ENCODE assay signal across 21 cellular contexts in the genomic region with DNA sequence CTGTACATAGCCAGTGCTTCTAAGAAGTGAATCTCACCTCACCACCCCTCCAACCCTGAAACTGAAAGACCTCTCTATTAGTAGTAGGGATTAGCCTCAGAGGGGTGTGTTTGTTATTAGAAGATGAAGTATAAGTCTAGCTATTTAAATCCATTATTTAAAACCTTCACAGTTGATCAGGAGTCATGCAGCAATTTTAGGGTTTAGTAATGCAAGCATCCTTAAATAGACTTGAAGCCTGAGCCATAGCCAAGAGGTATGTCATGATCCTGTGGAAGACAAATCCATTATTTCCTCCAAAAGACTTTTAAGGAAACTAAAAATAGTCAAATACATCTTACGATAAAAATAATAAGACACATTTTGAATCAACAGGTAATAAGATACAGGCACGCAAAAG.
DNase-seq lines count a peak whose midpoint lies in the region; ATAC-seq and TF ChIP-seq lines count a peak whose summit lies in the region.
"Had no signal": no experiment of that assay in that cellular context is flagged by ENCODE, and none has a peak within 500 bp of the region (broad histone marks: within the 10 kb centered on the region; RNA-seq: fewer than 3 reads in every experiment).

No MANE protein-coding gene starts in this region.

- peak overlapping the region; percentile 86 for H3K27ac Mint-ChIP-seq in chondrocyte (ENCODE audit: unreplicated experiment)
- H3K27ac Mint-ChIP-seq in activated T-helper 2 cell treated with anti-CD3 and anti-CD28 coated beads, Interferon-gamma antibody, Interleukin-2, Interleukin-4, amounts not matched to agents 10 μg/mL and 5 μg/mL and 100 μg/mL, durations not matched to agents 14 hours and 24 hours and 36 hours: no peak overlapping the region
- H3K27ac Mint-ChIP-seq: CD8-positive, alpha-beta memory T cell; GM23338 had no signal

- WGBS in smooth muscle cell (ENCODE audit: low lambda C conversion rate): 94% methylated on average over 2 of the region's 2 CpGs

- H3K4me1 Mint-ChIP-seq in chondrocyte (ENCODE audit: low read depth): peaks cover 85% of the 10 kb centered on the region
- no peaks in the 10 kb centered on the region for H3K4me1 Mint-ChIP-seq in activated T-helper 2 cell treated with anti-CD3 and anti-CD28 coated beads, Interferon-gamma antibody, Interleukin-2, Interleukin-4, amounts not matched to agents 10 μg/mL and 5 μg/mL and 100 μg/mL, durations not matched to agents 14 hours and 24 hours and 36 hours (ENCODE audit: low read depth)
- H3K4me1 Mint-ChIP-seq: CD8-positive, alpha-beta memory T cell had no signal

- H3K4me3 Mint-ChIP-seq in chondrocyte (ENCODE audit: unreplicated experiment): no peak overlapping the region
- H3K4me3 Mint-ChIP-seq in activated T-helper 2 cell treated with anti-CD3 and anti-CD28 coated beads, Interferon-gamma antibody, Interleukin-2, Interleukin-4, amounts not matched to agents 10 μg/mL and 5 μg/mL and 100 μg/mL, durations not matched to agents 14 hours and 24 hours and 36 hours (ENCODE audit: low read depth): no peak overlapping the region
- H3K4me3 Mint-ChIP-seq: CD8-positive, alpha-beta memory T cell; GM23338 had no signal

- H3K4me2 ChIP-seq in smooth muscle cell: peak overlapping the region; percentile 33
- H3K4me2 ChIP-seq: A549; BLaER1 treated with 17β-estradiol and CSF1 and Interleukin-3, amounts not matched to agents 10 nM and 100 nM; GM23338 had no signal

- H3K9me3 ChIP-seq in lower lobe of right lung (no peaks in the 10 kb centered on the region), smooth muscle cell (replicated peaks; ENCODE audit: low read depth) (no peaks in the 10 kb centered on the region)
- H3K9me3 ChIP-seq: A549, Peyer's patch had no signal

- H3K4me1 ChIP-seq in lower lobe of right lung (peaks cover 7% of the 10 kb centered on the region), smooth muscle cell (ENCODE audit: low read depth) (peaks cover 7% of the 10 kb centered on the region)
- H3K4me1 ChIP-seq: A549, Peyer's patch had no signal

- H2AFZ ChIP-seq in smooth muscle cell (ENCODE audit: low read depth): peak overlapping the region; percentile 73
- H2AFZ ChIP-seq: GM23338 had no signal

- TF ChIP-seq POLR2A in GM18505 (IDR thresholded peaks at IDR 0.05; ENCODE audit: borderline replicate concordance, extremely low read depth, insufficient read depth, insufficient read length): no peak

- H3K36me3 ChIP-seq in lower lobe of right lung (no peaks in the 10 kb centered on the region), smooth muscle cell (ENCODE audit: low read depth) (no peaks in the 10 kb centered on the region)
- H3K36me3 ChIP-seq: BLaER1 treated with 17β-estradiol and CSF1 and Interleukin-3, amounts not matched to agents 10 nM and 100 nM; Peyer's patch had no signal

- peaks cover 9% of the 10 kb centered on the region for H3K9me3 Mint-ChIP-seq in chondrocyte (ENCODE audit: low read depth)
- H3K9me3 Mint-ChIP-seq in activated T-helper 2 cell treated with anti-CD3 and anti-CD28 coated beads, Interferon-gamma antibody, Interleukin-2, Interleukin-4, amounts not matched to agents 10 μg/mL and 5 μg/mL and 100 μg/mL, durations not matched to agents 14 hours and 24 hours and 36 hours: no peaks in the 10 kb centered on the region
- H3K9me3 Mint-ChIP-seq: GM23338 had no signal

- H3K27me3 ChIP-seq in lower lobe of right lung (ENCODE audit: low read depth): no peaks in the 10 kb centered on the region
- H3K27me3 ChIP-seq in smooth muscle cell (ENCODE audit: low read depth): no peaks in the 10 kb centered on the region
- H3K27me3 ChIP-seq: Peyer's patch had no signal

- H4K20me1 ChIP-seq in smooth muscle cell (ENCODE audit: low read depth): no peaks in the 10 kb centered on the region
- H4K20me1 ChIP-seq: BLaER1 treated with 17β-estradiol and CSF1 and Interleukin-3, amounts not matched to agents 10 nM and 100 nM had no signal

- no peak overlapping the region for H3K9ac ChIP-seq in smooth muscle cell (ENCODE audit: low read depth)
- H3K9ac ChIP-seq: BLaER1 treated with 17β-estradiol and CSF1 and Interleukin-3, amounts not matched to agents 10 nM and 100 nM had no signal

- H3K36me3 Mint-ChIP-seq in chondrocyte (ENCODE audit: low read depth): no peaks in the 10 kb centered on the region
- no peaks in the 10 kb centered on the region for H3K36me3 Mint-ChIP-seq in activated T-helper 2 cell treated with anti-CD3 and anti-CD28 coated beads, Interferon-gamma antibody, Interleukin-2, Interleukin-4, amounts not matched to agents 10 μg/mL and 5 μg/mL and 100 μg/mL, durations not matched to agents 14 hours and 24 hours and 36 hours (ENCODE audit: low read depth)
- H3K36me3 Mint-ChIP-seq: CD8-positive, alpha-beta memory T cell had no signal

- H3K27ac ChIP-seq in lower lobe of right lung (peak overlapping the region; percentile 67), smooth muscle cell (ENCODE audit: low read depth) (peak overlapping the region; percentile 48)
- H3K27ac ChIP-seq: A549; BLaER1 treated with 17β-estradiol and CSF1 and Interleukin-3, amounts not matched to agents 10 nM and 100 nM; Peyer's patch had no signal

- H3K79me2 ChIP-seq in smooth muscle cell (ENCODE audit: low read depth): no peaks in the 10 kb centered on the region

- no peak overlapping the region for H3K4me3 ChIP-seq in GM12865 (ENCODE audit: low read depth, low read length)
- H3K4me3 ChIP-seq in lower lobe of right lung: no peak overlapping the region
- no peak overlapping the region for H3K4me3 ChIP-seq in smooth muscle cell
- H3K4me3 ChIP-seq: A549; BLaER1 treated with 17β-estradiol and CSF1 and Interleukin-3, amounts not matched to agents 10 nM and 100 nM; GM23338; Peyer's patch had no signal

- no peak for ATAC-seq in lower lobe of right lung
- ATAC-seq in GM18505 (IDR thresholded peaks at IDR 0.05; ENCODE audit: unreplicated experiment): no peak
- no peak for ATAC-seq in GM19351 (IDR thresholded peaks at IDR 0.05; ENCODE audit: unreplicated experiment)
- ATAC-seq: A549, HCT116, Right ventricle myocardium inferior had no signal

- H3K27me3 Mint-ChIP-seq in chondrocyte (ENCODE audit: low read depth): no peaks in the 10 kb centered on the region
- no peaks in the 10 kb centered on the region for H3K27me3 Mint-ChIP-seq in activated T-helper 2 cell treated with anti-CD3 and anti-CD28 coated beads, Interferon-gamma antibody, Interleukin-2, Interleukin-4, amounts not matched to agents 10 μg/mL and 5 μg/mL and 100 μg/mL, durations not matched to agents 14 hours and 24 hours and 36 hours (ENCODE audit: low read depth)
- H3K27me3 Mint-ChIP-seq: CD8-positive, alpha-beta memory T cell had no signal

- TF ChIP-seq CTCF in GM12865 (IDR thresholded peaks at IDR 0.05; ENCODE audit: insufficient read depth, low read depth, low read length, missing control alignments) (no peak), chondrocyte (IDR thresholded peaks at IDR 0.05) (no peak), lower lobe of right lung (IDR thresholded peaks at IDR 0.05) (no peak), smooth muscle cell (IDR thresholded peaks at IDR 0.05; ENCODE audit: borderline replicate concordance, insufficient read depth, poor library complexity, severe bottlenecking) (no peak)

- DNase-seq in GM12865 (ENCODE audit: low read depth): peak; percentile 32
- no peak for DNase-seq in chondrocyte (ENCODE audit: low spot score)
- no peak for DNase-seq in lower lobe of right lung
- DNase-seq in smooth muscle cell (lab: John Stamatoyannopoulos, UW; ENCODE audit: unreplicated experiment): no peak
- DNase-seq in activated T-helper 2 cell treated with anti-CD3 and anti-CD28 coated beads, Interferon-gamma antibody, Interleukin-2, Interleukin-4, amounts not matched to agents 10 μg/mL and 5 μg/mL and 100 μg/mL, durations not matched to agents 14 hours and 24 hours and 36 hours (ENCODE audit: low spot score): no peak
- DNase-seq in NCI-H146 treated with DMSO at 0.1 percent for 48 hours (lab: John Stamatoyannopoulos, UW; ENCODE audit: unreplicated experiment): no peak
- DNase-seq: CD8-positive, alpha-beta memory T cell; DMS79; KG1; NCI-H1417 treated with DMSO at 0.1 percent for 48 hours; NCI-H2029; NCI-H2171; NCI-H446 treated with DMSO at 0.1 percent for 48 hours; Peyer's patch had no signal

- intact Hi-C loops in lower lobe of right lung (cut with DNase I): no loop called here
- intact Hi-C loops in activated T-helper 2 cell treated with anti-CD3 and anti-CD28 coated beads, Interferon-gamma antibody, Interleukin-2, Interleukin-4, amounts not matched to agents 10 μg/mL and 5 μg/mL and 100 μg/mL, durations not matched to agents 14 hours and 24 hours and 36 hours (cut with micrococcal nuclease): no loop called here

- no peaks in the 10 kb centered on the region for H3F3A ChIP-seq in smooth muscle cell (ENCODE audit: low read depth)
